8 cellular contexts compared by ENCODE assay signal in the genomic region with DNA sequence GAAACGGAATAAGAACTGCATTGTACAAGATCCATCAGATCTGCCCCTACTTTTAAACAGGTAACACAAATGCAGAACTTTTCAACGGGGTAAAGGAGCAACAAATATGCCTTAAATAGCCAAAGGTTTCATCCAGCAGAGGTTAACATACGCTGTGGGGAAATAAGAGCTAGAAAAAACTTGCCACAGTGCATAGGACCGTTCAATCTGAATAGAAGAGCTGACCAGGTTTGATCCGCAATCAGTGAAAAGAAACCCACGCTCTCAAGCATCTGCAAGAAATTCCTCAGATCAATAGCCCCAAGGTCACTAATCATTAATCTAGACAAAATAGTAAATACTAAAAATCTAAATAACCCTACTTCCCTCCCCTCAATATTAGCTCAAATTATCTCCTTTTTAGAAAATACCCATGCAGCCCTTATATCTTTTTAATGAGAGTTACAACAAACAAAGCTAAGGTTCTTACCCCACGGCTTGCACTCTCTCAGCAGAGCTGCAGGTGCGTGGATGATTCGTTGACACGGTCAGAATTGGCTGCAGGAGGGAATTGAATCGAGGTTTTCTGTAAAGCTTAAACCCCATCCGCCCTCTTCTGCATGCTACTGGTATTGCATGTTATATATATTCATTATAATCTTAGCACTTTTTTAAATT. TPM values are rescaled to one million over a fixed set of nuclear protein-coding genes. Genes with fewer than 3 reads are reported as not detected.
DNase-seq lines count a peak whose midpoint lies in the region; ATAC-seq and TF ChIP-seq lines count a peak whose summit lies in the region.

A gene with protein sequence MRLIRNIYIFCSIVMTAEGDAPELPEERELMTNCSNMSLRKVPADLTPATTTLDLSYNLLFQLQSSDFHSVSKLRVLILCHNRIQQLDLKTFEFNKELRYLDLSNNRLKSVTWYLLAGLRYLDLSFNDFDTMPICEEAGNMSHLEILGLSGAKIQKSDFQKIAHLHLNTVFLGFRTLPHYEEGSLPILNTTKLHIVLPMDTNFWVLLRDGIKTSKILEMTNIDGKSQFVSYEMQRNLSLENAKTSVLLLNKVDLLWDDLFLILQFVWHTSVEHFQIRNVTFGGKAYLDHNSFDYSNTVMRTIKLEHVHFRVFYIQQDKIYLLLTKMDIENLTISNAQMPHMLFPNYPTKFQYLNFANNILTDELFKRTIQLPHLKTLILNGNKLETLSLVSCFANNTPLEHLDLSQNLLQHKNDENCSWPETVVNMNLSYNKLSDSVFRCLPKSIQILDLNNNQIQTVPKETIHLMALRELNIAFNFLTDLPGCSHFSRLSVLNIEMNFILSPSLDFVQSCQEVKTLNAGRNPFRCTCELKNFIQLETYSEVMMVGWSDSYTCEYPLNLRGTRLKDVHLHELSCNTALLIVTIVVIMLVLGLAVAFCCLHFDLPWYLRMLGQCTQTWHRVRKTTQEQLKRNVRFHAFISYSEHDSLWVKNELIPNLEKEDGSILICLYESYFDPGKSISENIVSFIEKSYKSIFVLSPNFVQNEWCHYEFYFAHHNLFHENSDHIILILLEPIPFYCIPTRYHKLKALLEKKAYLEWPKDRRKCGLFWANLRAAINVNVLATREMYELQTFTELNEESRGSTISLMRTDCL (minus strand): TSS at position 539 of the 657 bp plus-strand sequence. CDS start 7,400 bp downstream, outside the sequence.

- H3K27me3 ChIP-seq in Peyer's patch: no peaks in the 10 kb centered on the region
- no peaks in the 10 kb centered on the region for H3K27me3 ChIP-seq in tibial artery

- peak; percentile 31 to 49 for DNase-seq in activated CD4-positive, alpha-beta T cell treated with anti-CD3 and anti-CD28 coated beads for 4 hours
- DNase-seq in activated CD4-positive, alpha-beta T cell treated with anti-CD3 and anti-CD28 coated beads, Interleukin-2, amount 50 U/mL, for 1 hour: no peak
- DNase-seq in Peyer's patch (peak in 2 of 3 donors; percentile 77 to 83), cardiac fibroblast (ENCODE audit: low read depth in 2 of 2) (peak; percentile 63 to 73), left kidney (ENCODE audit: low read depth, low spot score) (peak; percentile 71), tibial artery (no peak)

- TF ChIP-seq POLR2A in Peyer's patch (IDR thresholded peaks at IDR 0.05): no peak

- H3K4me1 ChIP-seq in Peyer's patch (no peaks in the 10 kb centered on the region), tibial artery (no peaks in the 10 kb centered on the region)

- H3K9me3 ChIP-seq in Peyer's patch (no peaks in the 10 kb centered on the region), tibial artery (no peaks in the 10 kb centered on the region)

- no peak for TF ChIP-seq EP300 in Ishikawa (IDR thresholded peaks at IDR 0.05; ENCODE audit: borderline replicate concordance)

- peak; percentile 73 for ATAC-seq in GM21619 (IDR thresholded peaks at IDR 0.05; ENCODE audit: unreplicated experiment)

- TF ChIP-seq RAD21 in Ishikawa (IDR thresholded peaks at IDR 0.05; ENCODE audit: low read depth): peak; percentile 60

- intact Hi-C loops in tibial artery (cut with DNase I; ENCODE audit: low total_unique reads): no loop called here

- H3K4me3 ChIP-seq in Peyer's patch: peak within 1 kb of the TSS in 2 of 4 donors; percentile 19 to 35
- no peak within 1 kb of the TSS for H3K4me3 ChIP-seq in cardiac fibroblast (replicated peaks in 1 of 2; ENCODE audit: low read depth in 2 of 2, low read length in 2 of 2)
- no peak within 1 kb of the TSS for H3K4me3 ChIP-seq in tibial artery

- peak; percentile 64 to 78 (median 70) for TF ChIP-seq CTCF in Peyer's patch (IDR thresholded peaks at IDR 0.05)
- TF ChIP-seq CTCF in cardiac fibroblast (IDR thresholded peaks at IDR 0.05; ENCODE audit: low read depth, low read length): peak; percentile 57
- TF ChIP-seq CTCF in tibial artery (IDR thresholded peaks at IDR 0.05): peak; percentile 57 to 65

- no peaks in the 10 kb centered on the region for H3K36me3 ChIP-seq in Peyer's patch
- no peaks in the 10 kb centered on the region for H3K36me3 ChIP-seq in tibial artery

- H3K27ac ChIP-seq in Peyer's patch (peak within 1 kb of the TSS in 2 of 4 donors; percentile 54 to 72), tibial artery (no peak within 1 kb of the TSS)

TF ChIP-seq in Ishikawa, 13 proteins besides CTCF, POLR2A, EP300 and RAD21:
- no peak for TF ChIP-seq CREB1 (IDR thresholded peaks at IDR 0.05; ENCODE audit: low read depth)
- no peak for TF ChIP-seq CEBPB (IDR thresholded peaks at IDR 0.05)
- no peak for TF ChIP-seq YY1 (IDR thresholded peaks at IDR 0.05; ENCODE audit: low read depth)
- TF ChIP-seq, protein P1, sequence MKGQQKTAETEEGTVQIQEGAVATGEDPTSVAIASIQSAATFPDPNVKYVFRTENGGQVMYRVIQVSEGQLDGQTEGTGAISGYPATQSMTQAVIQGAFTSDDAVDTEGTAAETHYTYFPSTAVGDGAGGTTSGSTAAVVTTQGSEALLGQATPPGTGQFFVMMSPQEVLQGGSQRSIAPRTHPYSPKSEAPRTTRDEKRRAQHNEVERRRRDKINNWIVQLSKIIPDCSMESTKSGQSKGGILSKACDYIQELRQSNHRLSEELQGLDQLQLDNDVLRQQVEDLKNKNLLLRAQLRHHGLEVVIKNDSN (IDR thresholded peaks at IDR 0.05): no peak
- no peak for TF ChIP-seq FOXM1 (IDR thresholded peaks at IDR 0.05; ENCODE audit: borderline replicate concordance, low read depth)
- TF ChIP-seq NFIC (IDR thresholded peaks at IDR 0.05): no peak
- no peak for TF ChIP-seq ZBTB7A (IDR thresholded peaks at IDR 0.05; ENCODE audit: low read depth)
- TF ChIP-seq TCF12 (IDR thresholded peaks at IDR 0.05; ENCODE audit: low read depth): no peak

RNA-seq across cellular contexts. Expression of the gene that starts here (rescaled TPM):
- total RNA-seq in Peyer's patch: 10 to 100 TPM in 1 of 4 donors, 1 to 10 TPM in 1, not detected in 2; 2.0 to 37.1 TPM

Comparison
In these comparisons a context has a peak if more than half of its experiments do, and no peak if none do; other contexts are left out.
1. DNase-seq: peak in activated CD4-positive, alpha-beta T cell treated with anti-CD3 and anti-CD28 coated beads for 4 hours (2 of 2), Peyer's patch (2 of 3), cardiac fibroblast (2 of 2) and left kidney (single experiment); none in activated CD4-positive, alpha-beta T cell treated with anti-CD3 and anti-CD28 coated beads, Interleukin-2, amount 50 U/mL, for 1 hour (single experiment) and tibial artery (0 of 2).
2. Peak in every context shown above with its lines, with median percentiles within 50 percentile points of each other: CTCF ChIP-seq.